8 cellular contexts compared by ENCODE assay signal in the genomic region with DNA sequence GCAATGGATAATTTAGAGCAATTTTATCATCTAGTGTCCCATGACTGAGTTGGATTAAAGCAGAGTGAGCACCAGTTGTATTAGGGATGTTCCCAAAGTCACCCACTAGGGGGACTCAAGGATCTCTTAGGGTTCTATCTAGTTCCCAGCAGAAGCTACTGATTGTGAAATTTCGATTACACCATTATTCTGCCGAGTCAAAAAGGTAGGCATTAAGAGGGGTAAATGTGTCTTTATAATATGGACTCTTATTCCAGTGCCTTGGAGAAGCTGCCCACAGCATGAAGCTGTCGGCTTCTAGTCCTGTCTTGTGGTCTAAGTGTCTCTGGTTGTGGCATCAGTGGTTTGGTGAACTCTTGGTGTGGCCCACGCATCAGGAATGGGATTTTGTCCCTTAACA. TPM values are rescaled to one million over a fixed set of nuclear protein-coding genes. Genes with fewer than 3 reads are reported as not detected.
DNase-seq lines count a peak whose midpoint lies in the region; ATAC-seq, FAIRE-seq and TF ChIP-seq lines count a peak whose summit lies in the region.

No MANE protein-coding gene starts in this region.

- POLR2A ChIA-PET in activated B cell treated with CpG ODN at 0.5 μM for 24 hours (lab: Charles Lee) = interaction anchor here (1.1 to 1.6 kb wide), 3 partner anchors 9 to 97 kb away, joined by 4 to 10 read pairs (median 6); no protein-coding TSS in a partner anchor

- intact Hi-C loops in activated B cell treated with CpG ODN at 0.5 μM for 24 hours (cut with micrococcal nuclease) = loop anchor here (1.0 kb wide), 6 partner anchors 27 to 534 kb away; no protein-coding TSS in a partner anchor

- H3K27me3 Mint-ChIP-seq in activated B cell treated with CpG ODN at 0.5 μM for 24 hours (no peaks in the 10 kb centered on the region), osteocyte (ENCODE audit: unreplicated experiment) (no peaks in the 10 kb centered on the region)

- no peak for FAIRE-seq in H54 (lab: Jason Lieb, UNC)
- peak; percentile 40 for FAIRE-seq in frontal cortex (lab: Jason Lieb, UNC)

- H3K4me1 Mint-ChIP-seq in activated B cell treated with CpG ODN at 0.5 μM for 24 hours (peaks cover 4% of the 10 kb centered on the region), osteocyte (ENCODE audit: unreplicated experiment) (peaks cover 26% of the 10 kb centered on the region)

- H3K36me3 Mint-ChIP-seq in activated B cell treated with CpG ODN at 0.5 μM for 24 hours (ENCODE audit: low read depth) (no peaks in the 10 kb centered on the region), osteocyte (ENCODE audit: unreplicated experiment) (peaks cover 6% of the 10 kb centered on the region)

- peak; percentile 18 for TF ChIP-seq CTCF in activated B cell treated with CpG ODN at 0.5 μM for 24 hours (IDR thresholded peaks at IDR 0.05)
- TF ChIP-seq CTCF in osteocyte (IDR thresholded peaks at IDR 0.05) = peak; percentile 92

- no peaks in the 10 kb centered on the region for H3K9me3 Mint-ChIP-seq in activated B cell treated with CpG ODN at 0.5 μM for 24 hours
- H3K9me3 Mint-ChIP-seq in osteocyte (ENCODE audit: unreplicated experiment) = no peaks in the 10 kb centered on the region

- CTCF ChIA-PET in activated B cell treated with CpG ODN at 0.5 μM for 24 hours (lab: Charles Lee) = interaction anchor here (0.7 to 2.8 kb wide), 28 partner anchors 9 to 534 kb away, joined by 3 to 37 read pairs (median 5); a partner anchor contains a TSS

- H3K27ac Mint-ChIP-seq in activated B cell treated with CpG ODN at 0.5 μM for 24 hours = no peak overlapping the region
- H3K27ac Mint-ChIP-seq in osteocyte (ENCODE audit: unreplicated experiment) = no peak overlapping the region

- H3K4me3 Mint-ChIP-seq in activated B cell treated with CpG ODN at 0.5 μM for 24 hours (no peak overlapping the region), osteocyte (ENCODE audit: unreplicated experiment) (no peak overlapping the region)

- no peak for DNase-seq in activated CD4-positive, CD25-positive, alpha-beta regulatory T cell treated with anti-CD3 and anti-CD28 coated beads, Interleukin-2, amount 50 U/mL, for 72 hours
- DNase-seq in H54 (ENCODE audit: insufficient read length, low spot score) = peak; percentile 49
- DNase-seq in NCI-H2081 (lab: John Stamatoyannopoulos, UW) = peak; percentile 74 to 78
- no peak for DNase-seq in activated B cell treated with CpG ODN at 0.5 μM for 24 hours
- DNase-seq in frontal cortex (ENCODE audit: low spot score in 2 of 2) = peak in 1 of 2 donors; percentile 78
- DNase-seq in osteocyte (ENCODE audit: extremely low spot score, unreplicated experiment) = peak; percentile 79

- no peak for TF ChIP-seq POLR2A in H54 (IDR thresholded peaks at IDR 0.05; ENCODE audit: low read depth, low read length)

- ATAC-seq in activated CD4-positive, CD25-positive, alpha-beta regulatory T cell treated with anti-CD3 and anti-CD28 coated beads, Interleukin-2, amount 50 U/mL, for 24 hours = peak; percentile 74 to 80
- ATAC-seq in activated B cell treated with CpG ODN at 0.5 μM for 24 hours (ENCODE audit: low read depth) = peak; percentile 99
- no peak for ATAC-seq in HG03045 (IDR thresholded peaks at IDR 0.05; ENCODE audit: unreplicated experiment)

RNA-seq across cellular contexts. Expression of a gene that starts 53.3 kb away (rescaled TPM):
- total RNA-seq in activated B cell treated with CpG ODN at 0.5 μM for 24 hours (8.5 and 10.6 TPM in 2 replicates), frontal cortex (72.2 TPM), osteocyte (32.5 and 35.6 TPM in 2 replicates)

Comparison
In these comparisons a context has a peak if more than half of its experiments do, and no peak if none do; other contexts are left out.
1. DNase-seq: peak in H54 (single experiment), NCI-H2081 (2 of 2) and osteocyte (single experiment); none in activated CD4-positive, CD25-positive, alpha-beta regulatory T cell treated with anti-CD3 and anti-CD28 coated beads, Interleukin-2, amount 50 U/mL, for 72 hours (single experiment) and activated B cell treated with CpG ODN at 0.5 μM for 24 hours (single experiment).